23 cellular contexts compared by ENCODE assay signal in genomic region chr4:8696369-8697127, GRCh38.
DNase-seq lines count a peak whose midpoint lies in the region; ATAC-seq and TF ChIP-seq lines count a peak whose summit lies in the region.
"Had no signal": no experiment of that assay in that cellular context is flagged by ENCODE, and none has a peak within 500 bp of the region (broad histone marks: within the 10 kb centered on the region; RNA-seq: fewer than 3 reads in every experiment).

No MANE protein-coding gene starts in this region.

- H3K4me1 ChIP-seq in sigmoid colon (no peaks in the 10 kb centered on the region), stomach (no peaks in the 10 kb centered on the region)

- DNase-seq in activated effector memory CD4-positive, alpha-beta T cell treated with anti-CD3 and anti-CD28 coated beads, Interleukin-2, amount 50 U/mL, for 16 hours = peak; percentile 53
- DNase-seq in activated effector memory CD4-positive, alpha-beta T cell treated with Interleukin-2 at 50 U/mL for 16 hours = no peak
- peak; percentile 35 for DNase-seq in ecto neural progenitor cell (ENCODE audit: low spot score)
- peak; percentile 68 for DNase-seq in mesenteric fat pad (ENCODE audit: low spot score)
- peak; percentile 53 for DNase-seq in sigmoid colon
- DNase-seq in stomach = no peak
- no peak for DNase-seq in A172 (ENCODE audit: low spot score)
- DNase-seq: 8988T, Calu3, DMS79 treated with DMSO at 0.1 percent for 48 hours, GF-D8, HFFc6, MM.1S, NCI-H1048, NCI-H1417, NCI-H1694, NCI-H2029 treated with DMSO at 0.1 percent for 48 hours, NCI-H2227 treated with DMSO at 0.1 percent for 48 hours, NCI-H526 treated with DMSO at 0.1 percent for 48 hours, SHP77 had no signal

- 76 to 80% methylated on average over 10 of the region's 10 CpGs for WGBS in sigmoid colon, 2 donors
- WGBS in stomach, 5 donors = 67 to 80% (median 76%) methylated on average over 6 to 10 of the region's 10 CpGs

- intact Hi-C loops in sigmoid colon (cut with DNase I) = no loop called here
- intact Hi-C loops in stomach (cut with DNase I; ENCODE audit: low total_unique reads) = no loop called here

- ATAC-seq in HG02973 (IDR thresholded peaks at IDR 0.05; ENCODE audit: unreplicated experiment) = no peak

- TF ChIP-seq EP300 in sigmoid colon (IDR thresholded peaks at IDR 0.05) (no peak), stomach (IDR thresholded peaks at IDR 0.05) (no peak)

- TF ChIP-seq POLR2A in sigmoid colon (IDR thresholded peaks at IDR 0.05) (no peak), stomach (IDR thresholded peaks at IDR 0.05) (no peak)

- TF ChIP-seq CTCF in sigmoid colon (IDR thresholded peaks at IDR 0.05) = no peak
- TF ChIP-seq CTCF in stomach (IDR thresholded peaks at IDR 0.05) = no peak

- peaks cover 0 to 49% (median 0%) of the 10 kb centered on the region in 3 donors for H3K27me3 ChIP-seq in sigmoid colon
- peaks cover 0 to 76% (median 33%) of the 10 kb centered on the region in 3 donors for H3K27me3 ChIP-seq in stomach

- no peak overlapping the region for H3K4me3 ChIP-seq in sigmoid colon
- no peak overlapping the region for H3K4me3 ChIP-seq in stomach

- H3K9me3 ChIP-seq in sigmoid colon (no peaks in the 10 kb centered on the region), stomach (peaks cover 0 to 15% (median 14%) of the 10 kb centered on the region in 4 donors)

- H3K36me3 ChIP-seq in sigmoid colon (no peaks in the 10 kb centered on the region), stomach (no peaks in the 10 kb centered on the region)

- H3K27ac ChIP-seq in sigmoid colon (no peak overlapping the region), stomach (no peak overlapping the region)
- H3K27ac ChIP-seq: KMS-11, RWPE1 had no signal

Comparison
In these comparisons a context has a peak if more than half of its experiments do, and no peak if none do; other contexts are left out.
1. DNase-seq: peak in activated effector memory CD4-positive, alpha-beta T cell treated with anti-CD3 and anti-CD28 coated beads, Interleukin-2, amount 50 U/mL, for 16 hours (single experiment), ecto neural progenitor cell (single experiment), mesenteric fat pad (single experiment) and sigmoid colon (single experiment); none in activated effector memory CD4-positive, alpha-beta T cell treated with Interleukin-2 at 50 U/mL for 16 hours (single experiment), stomach (single experiment) and A172 (single experiment).